Comparison of ENCODE assay signal across 21 cellular contexts in genomic region chr13:33275916-33276315, GRCh38. TPM values are rescaled to one million over a fixed set of nuclear protein-coding genes. Genes with fewer than 3 reads are reported as not detected.
DNase-seq lines count a peak whose midpoint lies in the region; ATAC-seq and TF ChIP-seq lines count a peak whose summit lies in the region.
"Had no signal": no experiment of that assay in that cellular context is flagged by ENCODE, and none has a peak within 500 bp of the region (broad histone marks: within the 10 kb centered on the region; RNA-seq: fewer than 3 reads in every experiment).

No MANE protein-coding gene starts in this region.

- H3K4me3 ChIP-seq in esophagus muscularis mucosa, result no peak overlapping the region
- no peak overlapping the region for H3K4me3 ChIP-seq in vagina
- H3K4me3 ChIP-seq: hepatocyte, ovary, Peyer's patch, thyroid gland had no signal

- no peak for DNase-seq in Right ventricle myocardium inferior (ENCODE audit: missing footprints)
- DNase-seq in Right ventricle myocardium superior, result no peak
- no peak for DNase-seq in esophagus muscularis mucosa (ENCODE audit: extremely low spot score)
- peak; percentile 23 for DNase-seq in myocyte (ENCODE audit: low read depth)
- DNase-seq in vagina (ENCODE audit: extremely low spot score in 2 of 2), result no peak
- DNase-seq in NCI-H2196 (lab: John Stamatoyannopoulos, UW; ENCODE audit: unreplicated experiment), result no peak
- DNase-seq: activated CD4-positive, alpha-beta T cell treated with anti-CD3 and anti-CD28 coated beads, Interleukin-2, amount 50 U/mL, for 1 hour; activated naive CD4-positive, alpha-beta T cell treated with anti-CD3 and anti-CD28 coated beads, Interleukin-2, amount 50 U/mL, for 16 hours; activated T-cell treated with anti-CD3 and anti-CD28 coated beads for 4 hours; DMS53; Karpas-422; NCI-H1105 treated with DMSO at 0.1 percent for 48 hours; NCI-H774; ovary; Peyer's patch; SW 1271; thyroid gland had no signal

- TF ChIP-seq POLR2A in esophagus muscularis mucosa (IDR thresholded peaks at IDR 0.05; ENCODE audit: low read depth), result no peak
- TF ChIP-seq POLR2A in vagina (IDR thresholded peaks at IDR 0.05), result no peak

- intact Hi-C loops in Right ventricle myocardium inferior (cut with DNase I) (no loop called here), Right ventricle myocardium superior (cut with DNase I) (no loop called here), esophagus muscularis mucosa (cut with DNase I) (no loop called here), vagina (cut with DNase I) (no loop called here)

- 62% methylated on average over 3 of the region's 3 CpGs for WGBS in esophagus muscularis mucosa

- H3K36me3 ChIP-seq in esophagus muscularis mucosa, result no peaks in the 10 kb centered on the region
- H3K36me3 ChIP-seq in vagina, result no peaks in the 10 kb centered on the region
- H3K36me3 ChIP-seq: ovary, Peyer's patch, thyroid gland had no signal

- peak overlapping the region; percentile 16 to 94 (median 71) for H3K27ac ChIP-seq in esophagus muscularis mucosa (replicated peaks in 1 of 4)
- H3K27ac ChIP-seq in vagina, result peak overlapping the region; percentile 4
- H3K27ac ChIP-seq: hepatocyte, ovary had no signal

- H3K4me1 ChIP-seq in esophagus muscularis mucosa (peaks cover 92 to 99% (median 97%) of the 10 kb centered on the region in 4 donors), vagina (peaks cover 60% of the 10 kb centered on the region)

- no peaks in the 10 kb centered on the region for H3K27me3 ChIP-seq in esophagus muscularis mucosa
- H3K27me3 ChIP-seq in vagina, result no peaks in the 10 kb centered on the region
- H3K27me3 ChIP-seq: hepatocyte, ovary, Peyer's patch, thyroid gland had no signal

- H3K9me3 ChIP-seq in esophagus muscularis mucosa, result no peaks in the 10 kb centered on the region
- H3K9me3 ChIP-seq in vagina, result no peaks in the 10 kb centered on the region
- H3K9me3 ChIP-seq: ovary, Peyer's patch, thyroid gland had no signal

- no peak for TF ChIP-seq CTCF in esophagus muscularis mucosa (IDR thresholded peaks at IDR 0.05)
- no peak for TF ChIP-seq CTCF in vagina (IDR thresholded peaks at IDR 0.05)

- TF ChIP-seq EP300 in esophagus muscularis mucosa (IDR thresholded peaks at IDR 0.05), result no peak

- ATAC-seq in Right ventricle myocardium inferior (peak; percentile 12), Right ventricle myocardium superior (ENCODE audit: poor library complexity) (no peak), GM21528 (IDR thresholded peaks at IDR 0.05; ENCODE audit: low FRiP score, unreplicated experiment) (no peak), GM19351 (IDR thresholded peaks at IDR 0.05; ENCODE audit: unreplicated experiment) (no peak)
- ATAC-seq: HCT116 had no signal

RNA-seq across cellular contexts. Expression of gene STARD13, which starts 9.6 kb away (rescaled TPM):
- total RNA-seq in Right ventricle myocardium inferior (36.4 TPM), Right ventricle myocardium superior (36.4 TPM), esophagus muscularis mucosa (10 to 100 TPM; 44.9 to 59.2 (median 56.2) TPM), myocyte (28.6 and 41.7 TPM in 2 replicates), vagina (33.1 TPM)
- 27.1 TPM for polyA plus RNA-seq in myocyte (2012)
